ENCODE assay signal across 12 cellular contexts in the genomic region with DNA sequence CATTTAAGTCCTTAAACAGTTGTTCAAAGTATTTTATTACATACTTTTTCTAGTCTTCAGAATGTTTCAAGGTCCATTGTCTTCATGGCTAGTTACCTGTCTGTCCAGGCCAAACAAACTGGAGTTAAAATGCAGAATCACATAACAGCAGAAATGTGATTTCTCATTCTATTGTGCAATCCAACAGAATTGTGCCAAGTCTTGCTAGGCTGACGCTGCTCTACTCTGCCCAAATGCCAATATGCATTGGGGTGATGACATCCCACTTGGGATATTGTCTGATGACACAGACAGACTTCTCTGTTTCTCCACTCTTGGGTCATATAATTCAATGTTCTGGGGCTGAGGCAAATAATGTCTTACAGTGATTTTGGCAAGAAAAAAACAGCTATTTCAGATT. TPM values are rescaled to one million over a fixed set of nuclear protein-coding genes. Genes with fewer than 3 reads are reported as not detected.
DNase-seq lines count a peak whose midpoint lies in the region; ATAC-seq and TF ChIP-seq lines count a peak whose summit lies in the region.
"Had no signal": no experiment of that assay in that cellular context is flagged by ENCODE, and none has a peak within 500 bp of the region (broad histone marks: within the 10 kb centered on the region; RNA-seq: fewer than 3 reads in every experiment).

No MANE protein-coding gene starts in this region.

- no peaks in the 10 kb centered on the region for H3K9me3 Mint-ChIP-seq in activated naive CD8-positive, alpha-beta T cell treated with anti-CD3 and anti-CD28 coated beads, Interleukin-2, amount 50 U/mL, for 24 hours

- ATAC-seq in right lobe of liver (peak; percentile 83 to 86 (median 86)), GM18520 (IDR thresholded peaks at IDR 0.05; ENCODE audit: unreplicated experiment) (no peak), GM21825 (IDR thresholded peaks at IDR 0.05; ENCODE audit: unreplicated experiment) (no peak)
- ATAC-seq in activated naive CD8-positive, alpha-beta T cell treated with anti-CD3 and anti-CD28 coated beads, Interleukin-2, amount 50 U/mL, for 24 hours: no peak
- ATAC-seq: activated CD4-positive, CD25-positive, alpha-beta regulatory T cell treated with anti-CD3 and anti-CD28 coated beads, Interleukin-2, amount 50 U/mL, for 24 hours had no signal

- H3K4me1 Mint-ChIP-seq in activated naive CD8-positive, alpha-beta T cell treated with anti-CD3 and anti-CD28 coated beads, Interleukin-2, amount 50 U/mL, for 24 hours: peaks cover 4% of the 10 kb centered on the region

- H3K27ac ChIP-seq in coronary artery (peak overlapping the region; percentile 59 to 60), right lobe of liver (peak overlapping the region in 1 of 3 donors; percentile 68), vagina (peak overlapping the region; percentile 21)
- H3K27ac ChIP-seq: parathyroid adenoma had no signal

- TF ChIP-seq CTCF in coronary artery (IDR thresholded peaks at IDR 0.05): no peak
- no peak for TF ChIP-seq CTCF in right lobe of liver (IDR thresholded peaks at IDR 0.05)
- no peak for TF ChIP-seq CTCF in vagina (IDR thresholded peaks at IDR 0.05)

- DNase-seq in NOMO-1 treated with DMSO at 0.1 percent for 48 hours (lab: John Stamatoyannopoulos, UW; ENCODE audit: unreplicated experiment) (peak; percentile 51), NOMO-1 treated with dmso at 0.1 percent for 144 hours (lab: John Stamatoyannopoulos, UW; ENCODE audit: unreplicated experiment) (no peak), coronary artery (ENCODE audit: low spot score) (no peak), right lobe of liver (peak in 1 of 3 donors; percentile 64), vagina (ENCODE audit: extremely low spot score in 2 of 2) (peak in 1 of 2 donors; percentile 89)
- no peak for DNase-seq in activated naive CD8-positive, alpha-beta T cell treated with anti-CD3 and anti-CD28 coated beads, Interleukin-2, amount 50 U/mL, for 24 hours
- DNase-seq: NCI-H1105, Peyer's patch had no signal

- H3K9me3 ChIP-seq in right lobe of liver: no peaks in the 10 kb centered on the region
- H3K9me3 ChIP-seq in vagina: no peaks in the 10 kb centered on the region
- H3K9me3 ChIP-seq: Peyer's patch had no signal

- peaks cover 0 to 30% (median 10%) of the 10 kb centered on the region in 4 donors for H3K4me1 ChIP-seq in right lobe of liver
- peaks cover 26% of the 10 kb centered on the region for H3K4me1 ChIP-seq in vagina
- H3K4me1 ChIP-seq: Peyer's patch had no signal

- intact Hi-C loops in right lobe of liver (cut with DNase I) (no loop called here), vagina (cut with DNase I) (loop anchor here (10.0 kb wide), 1 partner anchor 70 kb away; the partner anchor contains the start of gene SLC22A4)

- 22% methylated on average over 1 of the region's 1 CpG for WGBS in right lobe of liver (ENCODE audit: insufficient coverage, low coverage, low lambda C conversion rate, missing lambda C conversion rate)

- H3K4me3 Mint-ChIP-seq in activated naive CD8-positive, alpha-beta T cell treated with anti-CD3 and anti-CD28 coated beads, Interleukin-2, amount 50 U/mL, for 24 hours: no peak overlapping the region

- H3K27me3 ChIP-seq in right lobe of liver: no peaks in the 10 kb centered on the region
- H3K27me3 ChIP-seq in vagina: no peaks in the 10 kb centered on the region
- H3K27me3 ChIP-seq: Peyer's patch had no signal

- H3K27me3 Mint-ChIP-seq in activated naive CD8-positive, alpha-beta T cell treated with anti-CD3 and anti-CD28 coated beads, Interleukin-2, amount 50 U/mL, for 24 hours: no peaks in the 10 kb centered on the region

- TF ChIP-seq POLR2A in right lobe of liver (IDR thresholded peaks at IDR 0.05): no peak
- TF ChIP-seq POLR2A in vagina (IDR thresholded peaks at IDR 0.05): no peak

- H3K4me3 ChIP-seq in coronary artery (no peak overlapping the region), right lobe of liver (no peak overlapping the region), vagina (no peak overlapping the region)
- H3K4me3 ChIP-seq: Peyer's patch had no signal

- H3K36me3 ChIP-seq in right lobe of liver (peaks cover 0 to 4% (median 0%) of the 10 kb centered on the region in 4 donors), vagina (no peaks in the 10 kb centered on the region)
- H3K36me3 ChIP-seq: Peyer's patch had no signal

- H3K27ac Mint-ChIP-seq in activated naive CD8-positive, alpha-beta T cell treated with anti-CD3 and anti-CD28 coated beads, Interleukin-2, amount 50 U/mL, for 24 hours: no peak overlapping the region

- H3K36me3 Mint-ChIP-seq in activated naive CD8-positive, alpha-beta T cell treated with anti-CD3 and anti-CD28 coated beads, Interleukin-2, amount 50 U/mL, for 24 hours (ENCODE audit: low read depth): peaks cover 4% of the 10 kb centered on the region

RNA-seq across cellular contexts. Expression of gene SLC22A5, which starts 5.2 kb away (rescaled TPM):
- total RNA-seq in right lobe of liver: 10 to 100 TPM in 1 of 6 experiments, 1 to 10 TPM in 5; 4.7 to 11.1 (median 6.5) TPM
- total RNA-seq in vagina: 15.2 TPM

Comparison
In these comparisons a context has a peak if more than half of its experiments do, and no peak if none do; other contexts are left out.
1. ATAC-seq: peak in right lobe of liver (4 of 4); none in GM18520 (single experiment), activated naive CD8-positive, alpha-beta T cell treated with anti-CD3 and anti-CD28 coated beads, Interleukin-2, amount 50 U/mL, for 24 hours (single experiment) and GM21825 (single experiment).